1 cellular context compared by ENCODE assay signal in genomic region chr5:127088226-127088625, GRCh38.
TF ChIP-seq lines count a peak whose summit lies in the region.

No MANE protein-coding gene starts in this region.

TF ChIP-seq in SK-N-SH treated with all-trans-retinoic acid at 6 μM for 48 hours, 23 proteins besides CTCF, POLR2A, EP300 and RAD21 (continued from another document):
- no peak for TF ChIP-seq TSHZ2 (CRISPR knock-in tag; IDR thresholded peaks at IDR 0.05)
- TF ChIP-seq TOX (CRISPR knock-in tag; IDR thresholded peaks at IDR 0.05; ENCODE audit: borderline replicate concordance), result no peak
- TF ChIP-seq CSRNP3 (CRISPR knock-in tag; IDR thresholded peaks at IDR 0.05), result no peak
- no peak for TF ChIP-seq PATZ1 (CRISPR knock-in tag; IDR thresholded peaks at IDR 0.05; ENCODE audit: borderline replicate concordance)
- no peak for TF ChIP-seq POU6F1 (CRISPR knock-in tag; IDR thresholded peaks at IDR 0.05; ENCODE audit: borderline replicate concordance, low read depth)
- no peak; the same call in 1 of the 2 replicates for TF ChIP-seq ISL1 (CRISPR knock-in tag; IDR thresholded peaks at IDR 0.05)
- TF ChIP-seq ARNTL (CRISPR knock-in tag; IDR thresholded peaks at IDR 0.05; ENCODE audit: borderline replicate concordance, low read depth), result no peak
- TF ChIP-seq OSR1 (CRISPR knock-in tag; IDR thresholded peaks at IDR 0.05), result no peak
